24 cellular contexts compared by ENCODE assay signal in genomic region chr3:64932666-64933342, GRCh38.
DNase-seq lines count a peak whose midpoint lies in the region; ATAC-seq, FAIRE-seq and TF ChIP-seq lines count a peak whose summit lies in the region.
"Had no signal": no experiment of that assay in that cellular context is flagged by ENCODE, and none has a peak within 500 bp of the region (broad histone marks: within the 10 kb centered on the region; RNA-seq: fewer than 3 reads in every experiment).

No MANE protein-coding gene starts in this region.

- CTCF ChIA-PET in Calu3 (lab: Charles Lee), result no interaction called here
- CTCF ChIA-PET in naive thymus-derived CD4-positive, alpha-beta T cell (lab: Charles Lee), result no interaction called here

- H2BK120ac ChIP-seq in trophoblast cell (ENCODE audit: insufficient read depth, low read length, poor library complexity), result no peak overlapping the region

- no peaks in the 10 kb centered on the region for H3K36me3 Mint-ChIP-seq in Calu3 (ENCODE audit: insufficient read depth, unreplicated experiment)
- no peaks in the 10 kb centered on the region for H3K36me3 Mint-ChIP-seq in activated T-cell treated with anti-CD3 and anti-CD28 coated beads, Interleukin-2, amount 50 U/mL, for 4 hours (ENCODE audit: insufficient read depth)
- no peaks in the 10 kb centered on the region for H3K36me3 Mint-ChIP-seq in naive thymus-derived CD4-positive, alpha-beta T cell
- H3K36me3 Mint-ChIP-seq: CD14-positive monocyte had no signal

- H3K27me3 ChIP-seq in bronchial epithelial cell (ENCODE audit: control insufficient read depth, insufficient read depth, low read length) (no peaks in the 10 kb centered on the region), trophoblast cell (ENCODE audit: insufficient read depth, low read length) (no peaks in the 10 kb centered on the region)
- no peaks in the 10 kb centered on the region for H3K27me3 ChIP-seq in naive thymus-derived CD4-positive, alpha-beta T cell (ENCODE audit: control insufficient read depth in 2 of 2, insufficient read depth in 2 of 2, low read length in 2 of 2)

- BruUV-seq in Calu3 (replicated peaks; lab: Mats Ljungman, UMichigan), result no TSS peak

- POLR2A ChIA-PET in naive thymus-derived CD4-positive, alpha-beta T cell (lab: Charles Lee), result no interaction called here

- H2BK12ac ChIP-seq in trophoblast cell (ENCODE audit: low read length), result no peak overlapping the region

- H3K9me3 Mint-ChIP-seq in Calu3 (ENCODE audit: low read depth, unreplicated experiment), result peaks cover 10% of the 10 kb centered on the region
- H3K9me3 Mint-ChIP-seq in activated T-cell treated with anti-CD3 and anti-CD28 coated beads, Interleukin-2, amount 50 U/mL, for 4 hours, result peaks cover 12% of the 10 kb centered on the region
- peaks cover 4 to 27% (median 13%) of the 10 kb centered on the region in 11 donors for H3K9me3 Mint-ChIP-seq in naive thymus-derived CD4-positive, alpha-beta T cell

- H3K4me3 Mint-ChIP-seq in Calu3 (ENCODE audit: low read depth, unreplicated experiment), result no peak overlapping the region
- H3K4me3 Mint-ChIP-seq in activated T-cell treated with anti-CD3 and anti-CD28 coated beads, Interleukin-2, amount 50 U/mL, for 4 hours, result no peak overlapping the region
- no peak overlapping the region for H3K4me3 Mint-ChIP-seq in naive thymus-derived CD4-positive, alpha-beta T cell
- H3K4me3 Mint-ChIP-seq: B cell, CD14-positive monocyte had no signal

- no peaks in the 10 kb centered on the region for H3K27me3 Mint-ChIP-seq in Calu3 (ENCODE audit: unreplicated experiment)
- no peaks in the 10 kb centered on the region for H3K27me3 Mint-ChIP-seq in activated T-cell treated with anti-CD3 and anti-CD28 coated beads, Interleukin-2, amount 50 U/mL, for 4 hours (ENCODE audit: low read depth)
- H3K27me3 Mint-ChIP-seq in naive thymus-derived CD4-positive, alpha-beta T cell, result no peaks in the 10 kb centered on the region
- H3K27me3 Mint-ChIP-seq: B cell had no signal

- no peaks in the 10 kb centered on the region for H3K79me1 ChIP-seq in trophoblast cell (ENCODE audit: low read length)

- H2AK5ac ChIP-seq in trophoblast cell (ENCODE audit: low read length), result no peak overlapping the region

- H3K4me1 Mint-ChIP-seq in Calu3 (ENCODE audit: low read depth, unreplicated experiment), result peaks cover 9% of the 10 kb centered on the region
- H3K4me1 Mint-ChIP-seq in activated T-cell treated with anti-CD3 and anti-CD28 coated beads, Interleukin-2, amount 50 U/mL, for 4 hours (ENCODE audit: low read depth), result no peaks in the 10 kb centered on the region
- H3K4me1 Mint-ChIP-seq in naive thymus-derived CD4-positive, alpha-beta T cell, result no peaks in the 10 kb centered on the region
- H3K4me1 Mint-ChIP-seq: B cell, CD14-positive monocyte had no signal

- no peak overlapping the region for H3K9ac ChIP-seq in trophoblast cell (ENCODE audit: low read length)

- H3K14ac ChIP-seq in trophoblast cell (ENCODE audit: low read length), result no peak overlapping the region

- H3K4me3 ChIP-seq in bronchial epithelial cell (ENCODE audit: low read depth, low read length) (no peak overlapping the region), trophoblast cell (ENCODE audit: low read depth, low read length) (no peak overlapping the region)
- H3K4me3 ChIP-seq in naive thymus-derived CD4-positive, alpha-beta T cell (ENCODE audit: low read length), result no peak overlapping the region
- H3K4me3 ChIP-seq: HAP-1 had no signal

- no peak overlapping the region for H3K4ac ChIP-seq in trophoblast cell (ENCODE audit: low read depth, low read length)

- no peak overlapping the region for H4K91ac ChIP-seq in trophoblast cell (ENCODE audit: low read depth, low read length)

- H3K23ac ChIP-seq in trophoblast cell (ENCODE audit: low read length), result no peak overlapping the region

- no peak overlapping the region for H3K27ac ChIP-seq in trophoblast cell (ENCODE audit: low read depth, low read length)
- H3K27ac ChIP-seq in naive thymus-derived CD4-positive, alpha-beta T cell (ENCODE audit: low read depth, low read length), result no peak overlapping the region
- H3K27ac ChIP-seq: HL-60 had no signal

- no peak for FAIRE-seq in bronchial epithelial cell (lab: Jason Lieb, UNC)
- FAIRE-seq: A204.1, HepG2 had no signal

- ATAC-seq in HG02884 (IDR thresholded peaks at IDR 0.05; ENCODE audit: unreplicated experiment), result no peak
- ATAC-seq in activated T-cell treated with anti-CD3 and anti-CD28 coated beads, Interleukin-2, amount 50 U/mL, for 4 hours, result no peak
- no peak for ATAC-seq in naive thymus-derived CD4-positive, alpha-beta T cell
- ATAC-seq: HepG2 had no signal

- TF ChIP-seq CTCF in Calu3 (IDR thresholded peaks at IDR 0.05; ENCODE audit: unreplicated experiment), result no peak
- TF ChIP-seq CTCF in bronchial epithelial cell (IDR thresholded peaks at IDR 0.05; ENCODE audit: insufficient read depth, low read length, severe bottlenecking), result no peak

- peak overlapping the region; percentile 53 for H3K27ac Mint-ChIP-seq in Calu3 (ENCODE audit: unreplicated experiment)
- no peak overlapping the region for H3K27ac Mint-ChIP-seq in naive thymus-derived CD4-positive, alpha-beta T cell
- H3K27ac Mint-ChIP-seq: B cell, CD14-positive monocyte had no signal

- H3K9me3 ChIP-seq in trophoblast cell (ENCODE audit: insufficient read depth, low read depth, low read length), result peaks cover 4% of the 10 kb centered on the region
- peaks cover 0 to 4% (median 0%) of the 10 kb centered on the region in 3 experiments for H3K9me3 ChIP-seq in naive thymus-derived CD4-positive, alpha-beta T cell (ENCODE audit: control insufficient read depth in 2 of 3, low read length in 3 of 3)
- H3K9me3 ChIP-seq: HAP-1 had no signal

- DNase-seq in Calu3 (peak; percentile 31), bronchial epithelial cell (ENCODE audit: low read depth) (peak; percentile 79), islet precursor cell (peak; percentile 85), trophoblast cell (peak; percentile 79), anterior cingulate cortex (lab: John Stamatoyannopoulos, UW) (no peak)
- DNase-seq in activated T-cell treated with anti-CD3 and anti-CD28 coated beads, Interleukin-2, amount 50 U/mL, for 4 hours, result no peak
- DNase-seq in naive thymus-derived CD4-positive, alpha-beta T cell, result no peak
- DNase-seq: DMS79; KBM-7; NCI-H1105 treated with DMSO at 0.1 percent for 48 hours; NCI-H2029 treated with DMSO at 0.1 percent for 48 hours; NCI-H2171; NCI-H345; NCI-H524; NCI-H774; NK-92 treated with Interleukin-12 subunit alpha and Interleukin-12 subunit beta, amount 100 ng/mL, for 24 hours; SIG-M5 had no signal

- H3K36me3 ChIP-seq in bronchial epithelial cell (ENCODE audit: control insufficient read depth, insufficient read depth, low read length), result no peaks in the 10 kb centered on the region
- H3K36me3 ChIP-seq in trophoblast cell (ENCODE audit: control insufficient read depth in 1 of 2, insufficient read depth in 2 of 2, low read length in 2 of 2), result peaks cover 0 to 4% of the 10 kb centered on the region in 2 experiments
- no peaks in the 10 kb centered on the region for H3K36me3 ChIP-seq in naive thymus-derived CD4-positive, alpha-beta T cell (ENCODE audit: control insufficient read depth in 2 of 3, insufficient read depth in 3 of 3, low read length in 3 of 3)
- H3K36me3 ChIP-seq: HAP-1 had no signal

- no CpG with 5 or more reads among the region's 8 CpGs for WGBS in trophoblast cell (ENCODE audit: extremely low coverage, insufficient coverage, insufficient read length)

- no peak overlapping the region for H2BK5ac ChIP-seq in trophoblast cell (ENCODE audit: low read depth, low read length, poor library complexity)

- H4K12ac ChIP-seq in trophoblast cell (ENCODE audit: low read depth, low read length), result no peak overlapping the region

- H3K18ac ChIP-seq in trophoblast cell (ENCODE audit: low read length), result no peak overlapping the region

- intact Hi-C loops in Calu3 (cut with micrococcal nuclease; ENCODE audit: unreplicated experiment), result no loop called here
- intact Hi-C loops in naive thymus-derived CD4-positive, alpha-beta T cell (cut with micrococcal nuclease), result no loop called here

- no peak overlapping the region for H2AFZ ChIP-seq in trophoblast cell (ENCODE audit: insufficient read depth, low read length, poor library complexity)

- H4K8ac ChIP-seq in trophoblast cell (ENCODE audit: low read depth, low read length), result no peak overlapping the region

- H3K79me2 ChIP-seq in trophoblast cell (ENCODE audit: control insufficient read depth, insufficient read depth, low read length, poor library complexity), result no peaks in the 10 kb centered on the region

- no peaks in the 10 kb centered on the region for H3K4me1 ChIP-seq in trophoblast cell (ENCODE audit: control insufficient read depth in 1 of 2, insufficient read depth in 2 of 2, low read length in 2 of 2)
- H3K4me1 ChIP-seq in naive thymus-derived CD4-positive, alpha-beta T cell (ENCODE audit: control insufficient read depth in 2 of 2, insufficient read depth in 2 of 2, low read length in 2 of 2), result no peaks in the 10 kb centered on the region
- H3K4me1 ChIP-seq: HAP-1 had no signal

- H3K4me2 ChIP-seq in trophoblast cell (ENCODE audit: low read length), result no peak overlapping the region

Comparison
In these comparisons a context has a peak if more than half of its experiments do, and no peak if none do; other contexts are left out.
1. DNase-seq: peak in Calu3 (single experiment), bronchial epithelial cell (single experiment), islet precursor cell (single experiment) and trophoblast cell (2 of 2); none in activated T-cell treated with anti-CD3 and anti-CD28 coated beads, Interleukin-2, amount 50 U/mL, for 4 hours (single experiment), naive thymus-derived CD4-positive, alpha-beta T cell (0 of 9) and anterior cingulate cortex (0 of 58).